In the genomic region with DNA sequence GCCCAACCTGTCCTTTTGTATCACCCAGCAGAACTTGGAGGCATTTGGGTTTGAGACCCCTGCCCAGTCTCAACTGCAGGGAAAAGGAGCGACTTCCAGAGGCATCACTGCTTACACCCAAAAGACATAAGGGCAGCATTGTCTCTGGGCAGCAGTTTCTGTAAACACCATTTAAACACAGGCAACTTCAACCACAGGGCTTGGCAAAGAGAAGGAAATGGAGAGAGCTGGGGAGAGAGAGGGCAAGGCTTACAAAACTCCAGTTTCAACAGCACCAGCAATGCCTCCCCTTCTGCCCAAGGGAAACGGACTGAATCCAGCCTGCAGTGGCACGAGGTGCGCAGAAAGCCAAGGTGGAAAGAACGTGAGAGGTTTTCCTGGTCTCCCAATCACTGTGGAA, we compare ENCODE assay signal across 14 cellular contexts.
"Had no signal": no experiment of that assay in that cellular context is flagged by ENCODE, and none has a peak within 500 bp of the region (broad histone marks: within the 10 kb centered on the region; RNA-seq: fewer than 3 reads in every experiment).

No MANE protein-coding gene starts in this region.

- H3K36me3 ChIP-seq: tibial artery had no signal

- DNase-seq: activated CD4-positive, alpha-beta memory T cell treated with anti-CD3 and anti-CD28 coated beads, Interleukin-2, amount 10 ng/mL, durations not matched to agents 7 days and 5 days; activated CD4-positive, alpha-beta T cell treated with anti-CD3 and anti-CD28 coated beads for 36 hours; activated naive CD4-positive, alpha-beta T cell treated with Interleukin-2 at 50 U/mL for 16 hours; cortex of kidney; effector memory CD4-positive, alpha-beta T cell; mammary epithelial cell; naive thymus-derived CD8-positive, alpha-beta T cell; occipital lobe; stimulated activated CD4-positive, alpha-beta T cell treated with anti-CD3 and anti-CD28 coated beads, Interleukin-4, amount 100 ng/mL, for 4 hours; T-helper 1 cell; tibial artery had no signal

- H3K4me3 ChIP-seq: tibial artery had no signal

- H3K27ac ChIP-seq: epithelial cell of prostate, tibial artery, VCaP had no signal

- ATAC-seq: activated CD4-positive, alpha-beta T cell treated with anti-CD3 and anti-CD28 coated beads for 36 hours; left lobe of liver; naive thymus-derived CD8-positive, alpha-beta T cell had no signal

- H3K9me3 ChIP-seq: tibial artery had no signal
